13 cellular contexts compared by ENCODE assay signal in the genomic region with DNA sequence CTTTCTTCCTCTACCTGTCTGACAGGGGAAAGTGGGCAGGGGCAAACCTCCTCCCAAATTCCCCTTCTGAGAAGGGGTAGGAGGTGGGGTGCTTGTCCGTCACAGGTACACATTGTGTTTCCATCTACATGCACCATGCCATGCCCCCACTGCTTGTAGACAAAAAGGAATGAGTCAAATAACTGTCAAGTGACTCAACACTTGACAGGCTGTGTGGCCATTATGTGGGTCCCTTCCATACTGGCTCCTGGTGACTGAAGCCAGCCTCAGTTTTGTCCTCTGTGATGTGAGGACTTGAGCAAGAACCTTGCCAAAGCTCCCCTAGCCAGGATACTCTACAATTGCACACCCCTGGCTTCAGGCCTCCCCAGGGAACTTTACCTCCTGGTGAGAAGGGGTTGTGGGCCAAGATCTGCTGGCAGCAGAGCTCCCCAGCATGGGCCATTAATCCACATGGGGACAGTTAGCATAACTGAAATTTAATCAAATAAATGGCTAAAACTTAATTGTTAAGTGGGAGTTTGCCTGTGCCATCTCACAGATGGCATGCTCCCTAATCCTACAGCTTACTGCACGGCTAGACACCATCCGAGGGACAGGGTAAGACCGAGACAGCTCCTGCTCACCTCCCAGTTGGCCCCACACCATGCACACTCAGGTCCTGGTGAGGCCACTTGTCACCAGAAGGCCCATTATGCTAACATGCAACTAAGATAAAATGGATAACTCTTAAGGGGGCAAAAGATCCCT.
A peak's percentile ranks its signal among the peaks of the same experiment; 100 is the strongest.
DNase-seq lines count a peak whose midpoint lies in the region; ATAC-seq, FAIRE-seq and TF ChIP-seq lines count a peak whose summit lies in the region.
"Had no signal": no experiment of that assay in that cellular context is flagged by ENCODE, and none has a peak within 500 bp of the region (broad histone marks: within the 10 kb centered on the region; RNA-seq: fewer than 3 reads in every experiment).

No MANE protein-coding gene starts in this region.

- intact Hi-C loops in GM12878 (cut with micrococcal nuclease; ENCODE audit: unreplicated experiment) = loop anchor here (5.0 kb wide), 1 partner anchor 56 kb away; no protein-coding TSS in a partner anchor

- H2AFZ ChIP-seq in GM12878 (ENCODE audit: control insufficient read depth, low read depth, low read length) (peak overlapping the region; percentile 18; the same call in 1 of the 2 replicates), SK-N-SH (ENCODE audit: low read depth) (no peak overlapping the region)

- no peak for DNase-seq in GM12878 (ENCODE audit: low read depth, low spot score)
- no peak for DNase-seq in SK-N-SH
- DNase-seq in NCI-H2107 (lab: John Stamatoyannopoulos, UW) = no peak
- no peak for DNase-seq in caudate nucleus (lab: John Stamatoyannopoulos, UW)
- DNase-seq: activated CD8-positive, alpha-beta memory T cell treated with anti-CD3 and anti-CD28 coated beads for 24 hours; NCI-H2171 treated with DMSO at 0.1 percent for 48 hours; small intestine; uterus had no signal

- ATAC-seq in GM18502 (IDR thresholded peaks at IDR 0.05; ENCODE audit: poor library complexity, unreplicated experiment) (peak; percentile 36), GM21447 (IDR thresholded peaks at IDR 0.05; ENCODE audit: unreplicated experiment) (peak; percentile 21), HG03196 (IDR thresholded peaks at IDR 0.05; ENCODE audit: unreplicated experiment) (peak; percentile 32), GM12878 (peak; percentile 28), GM19328 (IDR thresholded peaks at IDR 0.05; ENCODE audit: unreplicated experiment) (no peak)

- whole genome bisulfite sequencing in GM12878 (ENCODE audit: insufficient coverage, insufficient replicate concordance, low lambda C conversion rate, missing lambda C conversion rate) = 35% methylated on average over 4 of the region's 4 CpGs
- WGBS in SK-N-SH (ENCODE audit: low lambda C conversion rate) = 68% methylated on average over 4 of the region's 4 CpGs

- TF ChIP-seq CTCF in GM12878 (IDR thresholded peaks at IDR 0.05 in 2 of 3, conservative IDR thresholded peaks at IDR 0.05 in 1 of 3; ENCODE audit: control insufficient read depth in 2 of 3, extremely low read depth in 1 of 3, insufficient read depth in 1 of 3, low read depth in 3 of 3, low read length in 3 of 3) (no peak), SK-N-SH (IDR thresholded peaks at IDR 0.05) (no peak)

- H3K79me2 ChIP-seq in GM12878 (ENCODE audit: control insufficient read depth, insufficient read depth, low read length) = no peaks in the 10 kb centered on the region
- no peaks in the 10 kb centered on the region for H3K79me2 ChIP-seq in SK-N-SH (ENCODE audit: insufficient read depth)

- CTCF ChIA-PET in GM12878 (lab: Yijun Ruan, JAX) = no interaction called here
- CTCF ChIA-PET in SK-N-SH (lab: Yijun Ruan, JAX) = no interaction called here

- peaks cover 41% of the 10 kb centered on the region for H3K4me1 ChIP-seq in GM12878 (ENCODE audit: control insufficient read depth, insufficient read depth, low read length)
- no peaks in the 10 kb centered on the region; a peak in 1 of 4 replicates for H3K4me1 ChIP-seq in SK-N-SH (ENCODE audit: control insufficient read depth in 1 of 2, insufficient read depth in 2 of 2, low read depth in 1 of 2, low read length in 1 of 2)
- H3K4me1 ChIP-seq: Peyer's patch, uterus had no signal

- RAD21 ChIA-PET in GM12878 (lab: Charles Lee; ENCODE audit: unreplicated experiment) = no interaction called here

- peak; percentile 13 for FAIRE-seq in GM12878 (lab: Jason Lieb, UNC)
- FAIRE-seq: small intestine had no signal

- H3K9me3 ChIP-seq in GM12878 (replicated peaks; ENCODE audit: control insufficient read depth, insufficient read depth, low read length) = no peaks in the 10 kb centered on the region
- no peaks in the 10 kb centered on the region for H3K9me3 ChIP-seq in SK-N-SH
- H3K9me3 ChIP-seq: Peyer's patch, uterus had no signal

- BruUV-seq in GM12878 (replicated peaks; lab: Mats Ljungman, UMichigan) = no TSS peak

- TF ChIP-seq RAD21 in GM12878 (IDR thresholded peaks at IDR 0.05; ENCODE audit: insufficient read depth, low read depth, low read length) (no peak), SK-N-SH (IDR thresholded peaks at IDR 0.05; ENCODE audit: low read length) (no peak)

- H3K9me2 ChIP-seq in SK-N-SH = no peaks in the 10 kb centered on the region

- H3K36me3 ChIP-seq in GM12878 (ENCODE audit: control insufficient read depth in 2 of 2, insufficient read depth in 2 of 2, low read length in 1 of 2) (no peaks in the 10 kb centered on the region), SK-N-SH (replicated peaks in 1 of 2; ENCODE audit: control insufficient read depth in 1 of 2, insufficient read depth in 2 of 2, low read length in 1 of 2) (no peaks in the 10 kb centered on the region)
- H3K36me3 ChIP-seq: Peyer's patch, uterus had no signal

- H3K27me3 ChIP-seq in GM12878 (replicated peaks in 1 of 2; ENCODE audit: control insufficient read depth in 2 of 2, insufficient read depth in 2 of 2, low read length in 1 of 2) = no peaks in the 10 kb centered on the region
- peaks cover 12% of the 10 kb centered on the region; the same call in 1 of the 2 replicates for H3K27me3 ChIP-seq in SK-N-SH (ENCODE audit: insufficient read depth)
- H3K27me3 ChIP-seq: Peyer's patch, uterus had no signal

- no peak for TF ChIP-seq EP300 in GM12878 (IDR thresholded peaks at IDR 0.05; ENCODE audit: borderline replicate concordance in 1 of 2, control insufficient read depth in 1 of 2, low read depth in 2 of 2, low read length in 2 of 2)
- no peak for TF ChIP-seq EP300 in SK-N-SH (IDR thresholded peaks at IDR 0.05; ENCODE audit: borderline replicate concordance in 1 of 2, low read depth in 1 of 2, low read length in 1 of 2)

- H3K4me3 ChIP-seq in GM12878 (no peak overlapping the region), SK-N-SH (ENCODE audit: low read depth in 2 of 2, low read length in 1 of 2) (no peak overlapping the region)
- H3K4me3 ChIP-seq: Peyer's patch, uterus had no signal

- no peak for TF ChIP-seq POLR2A in GM12878 (IDR thresholded peaks at IDR 0.05; ENCODE audit: low read depth, low read length)

- no peaks in the 10 kb centered on the region for H4K20me1 ChIP-seq in GM12878 (ENCODE audit: control insufficient read depth, insufficient read depth)
- no peaks in the 10 kb centered on the region for H4K20me1 ChIP-seq in SK-N-SH (ENCODE audit: insufficient read depth)

- no peaks in the 10 kb centered on the region for H3F3A ChIP-seq in SK-N-SH (replicated peaks; ENCODE audit: insufficient read depth)

- H3K9ac ChIP-seq in GM12878 (ENCODE audit: control insufficient read depth, insufficient read depth, low read length) (no peak overlapping the region), SK-N-SH (no peak overlapping the region)

- H3K27ac ChIP-seq in GM12878 (ENCODE audit: control insufficient read depth, insufficient read depth) = peak overlapping the region; percentile 61
- H3K27ac ChIP-seq in SK-N-SH (ENCODE audit: low read depth in 2 of 2, low read length in 1 of 2) = no peak overlapping the region
- H3K27ac ChIP-seq in caudate nucleus (ENCODE audit: low read depth, low read length) = no peak overlapping the region
- H3K27ac ChIP-seq: uterus had no signal

- POLR2A ChIA-PET in GM12878 (lab: Charles Lee) = no interaction called here
- POLR2A ChIA-PET in SK-N-SH (lab: Yijun Ruan, JAX) = no interaction called here

- H3K4me2 ChIP-seq in GM12878 (ENCODE audit: control insufficient read depth, insufficient read depth) (peak overlapping the region; percentile 46), SK-N-SH (no peak overlapping the region)

- in situ Hi-C loops in GM12878 (cut with MboI) = no loop called here

- SMC1A ChIA-PET in GM12878 (lab: Charles Lee; ENCODE audit: uncharacterized antibody, unreplicated experiment) = interaction anchor here (1.2 kb wide), 1 partner anchor 101 kb away, joined by 3 read pairs; no protein-coding TSS in a partner anchor

TF ChIP-seq in GM12878, 131 proteins besides CTCF, POLR2A, EP300 and RAD21 (continues in another document):
- TF ChIP-seq NFIC (IDR thresholded peaks at IDR 0.05; ENCODE audit: low read depth, low read length) (0 out of 2 replicates have a peak, but pooled peaks have one; percentile 3), MEF2B (IDR thresholded peaks at IDR 0.05; ENCODE audit: partially characterized antibody, poor library complexity, severe bottlenecking) (no peak)

TF ChIP-seq in SK-N-SH, 30 proteins besides CTCF, POLR2A, EP300 and RAD21 (continues in another document):
- TF ChIP-seq MXI1 (IDR thresholded peaks at IDR 0.05; ENCODE audit: low read depth, low read length) (no peak), SMC3 (IDR thresholded peaks at IDR 0.05; ENCODE audit: low read depth, low read length) (no peak), TAF1 (IDR thresholded peaks at IDR 0.05; ENCODE audit: borderline replicate concordance, low read depth, low read length) (no peak), ELF1 (IDR thresholded peaks at IDR 0.05) (no peak), YY1 (IDR thresholded peaks at IDR 0.05; ENCODE audit: low read depth) (no peak), FOXM1 (IDR thresholded peaks at IDR 0.05; ENCODE audit: low read depth) (no peak), TEAD4 (IDR thresholded peaks at IDR 0.05; ENCODE audit: borderline replicate concordance, insufficient read depth) (no peak)
- TF ChIP-seq, protein P1, sequence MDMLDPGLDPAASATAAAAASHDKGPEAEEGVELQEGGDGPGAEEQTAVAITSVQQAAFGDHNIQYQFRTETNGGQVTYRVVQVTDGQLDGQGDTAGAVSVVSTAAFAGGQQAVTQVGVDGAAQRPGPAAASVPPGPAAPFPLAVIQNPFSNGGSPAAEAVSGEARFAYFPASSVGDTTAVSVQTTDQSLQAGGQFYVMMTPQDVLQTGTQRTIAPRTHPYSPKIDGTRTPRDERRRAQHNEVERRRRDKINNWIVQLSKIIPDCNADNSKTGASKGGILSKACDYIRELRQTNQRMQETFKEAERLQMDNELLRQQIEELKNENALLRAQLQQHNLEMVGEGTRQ (IDR thresholded peaks at IDR 0.05; ENCODE audit: borderline replicate concordance, low read depth, low read length) = no peak
- TF ChIP-seq, protein P2, sequence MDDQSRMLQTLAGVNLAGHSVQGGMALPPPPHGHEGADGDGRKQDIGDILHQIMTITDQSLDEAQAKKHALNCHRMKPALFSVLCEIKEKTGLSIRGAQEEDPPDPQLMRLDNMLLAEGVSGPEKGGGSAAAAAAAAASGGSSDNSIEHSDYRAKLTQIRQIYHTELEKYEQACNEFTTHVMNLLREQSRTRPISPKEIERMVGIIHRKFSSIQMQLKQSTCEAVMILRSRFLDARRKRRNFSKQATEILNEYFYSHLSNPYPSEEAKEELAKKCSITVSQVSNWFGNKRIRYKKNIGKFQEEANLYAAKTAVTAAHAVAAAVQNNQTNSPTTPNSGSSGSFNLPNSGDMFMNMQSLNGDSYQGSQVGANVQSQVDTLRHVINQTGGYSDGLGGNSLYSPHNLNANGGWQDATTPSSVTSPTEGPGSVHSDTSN (IDR thresholded peaks at IDR 0.05) = no peak
